Comparison of ENCODE assay signal across 19 cellular contexts in genomic region chr21:41759926-41760325, GRCh38. TPM values are rescaled to one million over a fixed set of nuclear protein-coding genes. Genes with fewer than 3 reads are reported as not detected.
"Had no signal": no experiment of that assay in that cellular context is flagged by ENCODE, and none has a peak within 500 bp of the region (broad histone marks: within the 10 kb centered on the region; RNA-seq: fewer than 3 reads in every experiment).

No MANE protein-coding gene starts in this region.

- H3K9me3 ChIP-seq: adrenal gland, mucosa of descending colon, right atrium auricular region, tibial artery, uterus had no signal

- H3K27ac ChIP-seq: adrenal gland, right atrium auricular region, uterus, WERI-Rb-1 had no signal

- H3K36me3 Mint-ChIP-seq: activated naive CD4-positive, alpha-beta T cell treated with anti-CD3 and anti-CD28 coated beads, Interleukin-2, amount 50 U/mL, for 24 hours; memory B cell; stimulated activated naive B cell treated with anti-CD40 and anti-IgM and Interleukin-4, amounts not matched to agents 10 μg/mL and 1 μg/mL and 100 μg/mL, for 72 hours had no signal

- H3K36me3 ChIP-seq: adrenal gland, right atrium auricular region, uterus had no signal

- FAIRE-seq: colon, endometrium had no signal

- H3K9me3 Mint-ChIP-seq: activated CD4-positive, alpha-beta memory T cell treated with anti-CD3 and anti-CD28 coated beads, Interleukin-2, amount 10 ng/mL, durations not matched to agents 7 days and 5 days; activated naive CD4-positive, alpha-beta T cell treated with anti-CD3 and anti-CD28 coated beads, Interleukin-2, amount 50 U/mL, for 24 hours; activated T-cell treated with anti-CD3 and anti-CD28 coated beads, Interleukin-2, amount 50 U/mL, for 4 hours; memory B cell; stimulated activated naive B cell treated with anti-CD40 and anti-IgM and Interleukin-4, amounts not matched to agents 10 μg/mL and 1 μg/mL and 100 μg/mL, for 72 hours had no signal

- H3K27me3 ChIP-seq: right atrium auricular region, tibial artery had no signal

- H3K4me3 ChIP-seq: adrenal gland, mucosa of descending colon, right atrium auricular region, uterus had no signal

- DNase-seq: activated CD4-positive, alpha-beta memory T cell treated with anti-CD3 and anti-CD28 coated beads, Interleukin-2, amount 10 ng/mL, durations not matched to agents 7 days and 5 days; activated CD4-positive, alpha-beta T cell treated with anti-CD3 and anti-CD28 coated beads for 36 hours; activated effector memory CD4-positive, alpha-beta T cell treated with anti-CD3 and anti-CD28 coated beads, Interleukin-2, amount 50 U/mL, for 16 hours; activated T-cell treated with anti-CD3 and anti-CD28 coated beads, Interleukin-2, amount 50 U/mL, for 4 hours; adrenal gland; left ventricle myocardium superior; mucosa of descending colon; naive thymus-derived CD4-positive, alpha-beta T cell; stimulated activated CD4-positive, alpha-beta T cell treated with anti-CD3 and anti-CD28 coated beads, Interleukin-15, amount 100 ng/mL, for 24 hours; stimulated activated CD4-positive, alpha-beta T cell treated with anti-CD3 and anti-CD28 coated beads, Interleukin-4, amount 100 ng/mL, for 1 hour; stimulated activated naive B cell treated with anti-CD40 and anti-IgM and Interleukin-4, amounts not matched to agents 10 μg/mL and 1 μg/mL and 100 μg/mL, for 72 hours; tibial artery; uterus; WERI-Rb-1 had no signal

- H3K4me1 ChIP-seq: adrenal gland, uterus had no signal

- H3K4me3 Mint-ChIP-seq: activated CD4-positive, alpha-beta memory T cell treated with anti-CD3 and anti-CD28 coated beads, Interleukin-2, amount 10 ng/mL, durations not matched to agents 7 days and 5 days; activated CD4-positive, alpha-beta T cell treated with anti-CD3 and anti-CD28 coated beads for 36 hours; activated naive CD4-positive, alpha-beta T cell treated with anti-CD3 and anti-CD28 coated beads, Interleukin-2, amount 50 U/mL, for 24 hours; activated T-cell treated with anti-CD3 and anti-CD28 coated beads, Interleukin-2, amount 50 U/mL, for 4 hours; memory B cell; stimulated activated naive B cell treated with anti-CD40 and anti-IgM and Interleukin-4, amounts not matched to agents 10 μg/mL and 1 μg/mL and 100 μg/mL, for 72 hours had no signal

- H3K27ac Mint-ChIP-seq: activated CD4-positive, alpha-beta memory T cell treated with anti-CD3 and anti-CD28 coated beads, Interleukin-2, amount 10 ng/mL, durations not matched to agents 7 days and 5 days; activated CD4-positive, alpha-beta T cell treated with anti-CD3 and anti-CD28 coated beads for 36 hours; activated naive CD4-positive, alpha-beta T cell treated with anti-CD3 and anti-CD28 coated beads, Interleukin-2, amount 50 U/mL, for 24 hours; memory B cell; naive thymus-derived CD4-positive, alpha-beta T cell had no signal

- ATAC-seq: activated CD4-positive, alpha-beta T cell treated with anti-CD3 and anti-CD28 coated beads for 36 hours; activated T-cell treated with anti-CD3 and anti-CD28 coated beads, Interleukin-2, amount 50 U/mL, for 4 hours; left ventricle myocardium superior; mucosa of descending colon; naive thymus-derived CD4-positive, alpha-beta T cell; stimulated activated naive B cell treated with anti-CD40 and anti-IgM and Interleukin-4, amounts not matched to agents 10 μg/mL and 1 μg/mL and 100 μg/mL, for 72 hours had no signal

RNA-seq across cellular contexts. Expression of gene RIPK4, which starts 6.9 kb away (rescaled TPM):
- total RNA-seq: activated CD4-positive, alpha-beta memory T cell treated with anti-CD3 and anti-CD28 coated beads, Interleukin-2, amount 10 ng/mL, durations not matched to agents 7 days and 5 days had no signal
